Comparison of ENCODE assay signal across 8 cellular contexts in genomic region chr20:59495894-59496510, GRCh38.
DNase-seq lines count a peak whose midpoint lies in the region; ATAC-seq and TF ChIP-seq lines count a peak whose summit lies in the region.

No MANE protein-coding gene starts in this region.

- peak; percentile 94 for TF ChIP-seq CTCF in GM10248 (IDR thresholded peaks at IDR 0.05; ENCODE audit: control extremely low read depth, extremely low read depth, low read depth, missing control alignments)

- ATAC-seq in SK-N-SH treated with all-trans-retinoic acid at 6 μM for 48 hours: peak; percentile 93
- no peak for ATAC-seq in HG02973 (IDR thresholded peaks at IDR 0.05; ENCODE audit: unreplicated experiment)

- DNase-seq in GM10248 (ENCODE audit: extremely low spot score) (peak; percentile 78), MV-4-11 (lab: John Stamatoyannopoulos, UW) (peak; percentile 49), glomerular endothelial cell (ENCODE audit: extremely low read depth, low read depth, low spot score) (peak; percentile 22), pons (ENCODE audit: low spot score) (peak; percentile 65), ureter (ENCODE audit: low spot score) (peak; percentile 71)
- peak; percentile 65 for DNase-seq in activated naive CD4-positive, alpha-beta T cell treated with Interleukin-2 at 50 U/mL for 16 hours

- POLR2A ChIA-PET in GM10248 (lab: Yijun Ruan, JAX): no interaction called here

- CTCF ChIA-PET in GM10248 (lab: Yijun Ruan, JAX): interaction anchor here (0.6 to 2.2 kb wide), 33 partner anchors 9 to 1015 kb away, joined by 3 to 29 read pairs (median 4); no protein-coding TSS in a partner anchor

TF ChIP-seq in SK-N-SH treated with all-trans-retinoic acid at 6 μM for 48 hours, 23 proteins besides CTCF, POLR2A, EP300 and RAD21:
- TF ChIP-seq PATZ1 (CRISPR knock-in tag; IDR thresholded peaks at IDR 0.05; ENCODE audit: borderline replicate concordance) (no peak), TOX (CRISPR knock-in tag; IDR thresholded peaks at IDR 0.05; ENCODE audit: borderline replicate concordance) (no peak), POU6F1 (CRISPR knock-in tag; IDR thresholded peaks at IDR 0.05; ENCODE audit: borderline replicate concordance, low read depth) (no peak), ZC3H10 (CRISPR knock-in tag; IDR thresholded peaks at IDR 0.05) (no peak), CSRNP3 (CRISPR knock-in tag; IDR thresholded peaks at IDR 0.05) (no peak), TSHZ2 (CRISPR knock-in tag; IDR thresholded peaks at IDR 0.05) (no peak), ZFP30 (CRISPR knock-in tag; IDR thresholded peaks at IDR 0.05) (no peak), CREB5 (CRISPR knock-in tag; IDR thresholded peaks at IDR 0.05; ENCODE audit: low read depth) (no peak), ZNF565 (CRISPR knock-in tag; conservative IDR thresholded peaks at IDR 0.05; ENCODE audit: low read depth) (no peak), OSR1 (CRISPR knock-in tag; IDR thresholded peaks at IDR 0.05) (no peak)

Comparison
In these comparisons a context has a peak if more than half of its experiments do, and no peak if none do; other contexts are left out.
1. DNase-seq: peak in every context shown above with its lines; median percentile 78 in GM10248; 71 in ureter; 65 in activated naive CD4-positive, alpha-beta T cell treated with Interleukin-2 at 50 U/mL for 16 hours; 65 in pons; 49 in MV-4-11; 22 in glomerular endothelial cell.